ENCODE assay signal across 34 cellular contexts in the genomic region with DNA sequence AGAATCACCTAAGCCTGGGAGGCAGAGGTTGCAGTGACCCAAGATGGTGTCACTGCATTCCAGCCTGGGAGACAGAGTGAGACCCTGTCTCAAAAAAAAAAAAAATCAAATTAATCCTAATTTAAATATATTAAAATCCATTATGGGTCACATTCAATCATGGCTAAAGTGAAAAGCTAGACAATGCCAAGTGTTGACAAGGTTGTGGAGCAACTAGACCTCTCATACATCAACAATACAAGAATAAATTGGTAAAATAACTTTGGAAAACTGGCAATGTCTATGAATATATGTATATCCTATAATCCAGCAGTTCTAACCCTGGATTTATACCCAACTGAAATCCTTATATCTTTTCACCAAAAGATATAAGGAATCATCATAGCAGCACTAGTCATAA. TPM values are rescaled to one million over a fixed set of nuclear protein-coding genes. Genes with fewer than 3 reads are reported as not detected.
DNase-seq lines count a peak whose midpoint lies in the region; ATAC-seq, FAIRE-seq and TF ChIP-seq lines count a peak whose summit lies in the region.
"Had no signal": no experiment of that assay in that cellular context is flagged by ENCODE, and none has a peak within 500 bp of the region (broad histone marks: within the 10 kb centered on the region; RNA-seq: fewer than 3 reads in every experiment).

No MANE protein-coding gene starts in this region.

- POLR2A ChIA-PET in HepG2 (lab: Yijun Ruan, JAX) (no interaction called here), A549 (lab: Yijun Ruan, JAX) (no interaction called here), K562 (lab: Yijun Ruan, JAX) (interaction anchor here (0.8 kb wide), 1 partner anchor 18 kb away, joined by 3 read pairs; no protein-coding TSS in a partner anchor)

- H3K27ac ChIP-seq in HepG2 (ENCODE audit: extremely low read length, insufficient read depth, low read length) (no peak overlapping the region), right lobe of liver (no peak overlapping the region), A549 (no peak overlapping the region), K562 (ENCODE audit: extremely low read depth, low read depth, low read length) (no peak overlapping the region), ovary (no peak overlapping the region)
- H3K27ac ChIP-seq: 22Rv1; BLaER1; BLaER1 treated with 17β-estradiol and CSF1 and Interleukin-3, amounts not matched to agents 10 nM and 100 nM; C4-2B had no signal

- CTCF ChIA-PET in HepG2 (lab: Yijun Ruan, JAX; ENCODE audit: low intra/inter-chr PET ratio, low total read pairs) = no interaction called here
- CTCF ChIA-PET in A549 (lab: Yijun Ruan, JAX) = interaction anchor here (1.1 to 1.3 kb wide), 4 partner anchors 14 to 85 kb away, joined by 3 to 6 read pairs (median 4); no protein-coding TSS in a partner anchor
- CTCF ChIA-PET in K562 (lab: Yijun Ruan, JAX; ENCODE audit: low intra/inter-chr PET ratio) = no interaction called here

- TF ChIP-seq POLR2A in HepG2 (IDR thresholded peaks at IDR 0.05; ENCODE audit: insufficient read depth in 1 of 2, low read depth in 2 of 2, low read length in 2 of 2) = no peak
- TF ChIP-seq POLR2A in right lobe of liver (IDR thresholded peaks at IDR 0.05) = no peak
- no peak for TF ChIP-seq POLR2A in A549 (IDR thresholded peaks at IDR 0.05; ENCODE audit: low read length)
- TF ChIP-seq POLR2A in K562 (conservative IDR thresholded peaks at IDR 0.05) = no peak
- no peak for TF ChIP-seq POLR2A in ovary (IDR thresholded peaks at IDR 0.05)

- ATAC-seq in HepG2 = no peak
- ATAC-seq in right lobe of liver = no peak
- no peak for ATAC-seq in A549
- no peak for ATAC-seq in K562
- no peak for ATAC-seq in HG03457 (IDR thresholded peaks at IDR 0.05; ENCODE audit: unreplicated experiment)
- ATAC-seq: CD8-positive, alpha-beta T cell had no signal

- no peaks in the 10 kb centered on the region for H3K9me1 ChIP-seq in K562 (ENCODE audit: control insufficient read depth, insufficient read depth, low read length)

- BruUV-seq in HepG2 (replicated peaks; lab: Mats Ljungman, UMichigan) (no TSS peak), K562 (replicated peaks; lab: Mats Ljungman, UMichigan) (no TSS peak)

- H4K20me1 ChIP-seq in HepG2 (ENCODE audit: insufficient read depth, low read length) = no peaks in the 10 kb centered on the region
- H4K20me1 ChIP-seq in K562 (replicated peaks; ENCODE audit: control insufficient read depth, insufficient read depth, low read length) = no peaks in the 10 kb centered on the region
- H4K20me1 ChIP-seq: BLaER1; BLaER1 treated with 17β-estradiol and CSF1 and Interleukin-3, amounts not matched to agents 10 nM and 100 nM had no signal

- TF ChIP-seq RAD21 in HepG2 (CRISPR knock-in tag; IDR thresholded peaks at IDR 0.05) (no peak), A549 (conservative IDR thresholded peaks at IDR 0.05 in 1 of 2, IDR thresholded peaks at IDR 0.05 in 1 of 2) (no peak), K562 (CRISPR knock-in tag; conservative IDR thresholded peaks at IDR 0.05 in 1 of 2, IDR thresholded peaks at IDR 0.05 in 1 of 2) (no peak)

- H2AFZ ChIP-seq in HepG2 (ENCODE audit: low read length) = no peak overlapping the region
- H2AFZ ChIP-seq in K562 (ENCODE audit: low read depth, low read length) = no peak overlapping the region

- H3K27me3 ChIP-seq in HepG2 (ENCODE audit: control insufficient read depth in 1 of 2, insufficient read depth in 2 of 2, low read length in 2 of 2) = no peaks in the 10 kb centered on the region
- no peaks in the 10 kb centered on the region for H3K27me3 ChIP-seq in right lobe of liver
- no peaks in the 10 kb centered on the region; a peak in 1 of 5 replicates for H3K27me3 ChIP-seq in K562 (ENCODE audit: control insufficient read depth in 2 of 2, insufficient read depth in 2 of 2, low read length in 2 of 2)
- no peaks in the 10 kb centered on the region for H3K27me3 ChIP-seq in ovary
- H3K27me3 ChIP-seq: BE2C; BLaER1; BLaER1 treated with 17β-estradiol and CSF1 and Interleukin-3, amounts not matched to agents 10 nM and 100 nM had no signal

- in situ Hi-C loops in HepG2 (cut with HindIII; ENCODE audit: extremely low pct_ligation_motif_present, low pct_unique_long_range_greater_than_20kb) = no loop called here
- in situ Hi-C loops in K562 (cut with MboI) = no loop called here

- H3K4me2 ChIP-seq in HepG2 (ENCODE audit: low read depth, low read length) (no peak overlapping the region), A549 (no peak overlapping the region), K562 (ENCODE audit: insufficient read depth, low read length) (no peak overlapping the region)
- H3K4me2 ChIP-seq: BLaER1; BLaER1 treated with 17β-estradiol and CSF1 and Interleukin-3, amounts not matched to agents 10 nM and 100 nM had no signal

- H3K4me3 ChIP-seq in HepG2 (replicated peaks in 1 of 3; ENCODE audit: insufficient read depth in 1 of 3, low read depth in 2 of 3, low read length in 3 of 3) (no peak overlapping the region), right lobe of liver (no peak overlapping the region), A549 (no peak overlapping the region), K562 (no peak overlapping the region), ovary (no peak overlapping the region)
- H3K4me3 ChIP-seq: BLaER1; BLaER1 treated with 17β-estradiol and CSF1 and Interleukin-3, amounts not matched to agents 10 nM and 100 nM had no signal

- intact Hi-C loops in HepG2 (cut with micrococcal nuclease; ENCODE audit: unreplicated experiment) = no loop called here
- intact Hi-C loops in right lobe of liver (cut with DNase I) = no loop called here
- intact Hi-C loops in K562 (cut with micrococcal nuclease) = no loop called here
- intact Hi-C loops in ovary (cut with DNase I) = no loop called here

- H3K9me3 ChIP-seq in HepG2 (ENCODE audit: low read length) = peaks cover 8% of the 10 kb centered on the region
- H3K9me3 ChIP-seq in right lobe of liver = peaks cover 0 to 5% (median 0%) of the 10 kb centered on the region in 4 donors
- peaks cover 21% of the 10 kb centered on the region; the same call in 2 of the 3 replicates for H3K9me3 ChIP-seq in A549
- no peaks in the 10 kb centered on the region; the same call in 1 of the 2 replicates for H3K9me3 ChIP-seq in K562 (replicated peaks; ENCODE audit: control insufficient read depth, insufficient read depth, low read depth, low read length)
- H3K9me3 ChIP-seq in ovary = no peaks in the 10 kb centered on the region
- H3K9me3 ChIP-seq: BE2C had no signal

- no peaks in the 10 kb centered on the region for H3K36me3 ChIP-seq in HepG2 (replicated peaks in 1 of 2; ENCODE audit: control insufficient read depth in 1 of 2, insufficient read depth in 2 of 2, low read length in 2 of 2)
- H3K36me3 ChIP-seq in right lobe of liver = no peaks in the 10 kb centered on the region
- no peaks in the 10 kb centered on the region for H3K36me3 ChIP-seq in K562 (ENCODE audit: control insufficient read depth, insufficient read depth, low read length)
- no peaks in the 10 kb centered on the region for H3K36me3 ChIP-seq in ovary
- H3K36me3 ChIP-seq: BE2C; BLaER1; BLaER1 treated with 17β-estradiol and CSF1 and Interleukin-3, amounts not matched to agents 10 nM and 100 nM had no signal

- no peak for FAIRE-seq in HepG2 (lab: Jason Lieb, UNC)
- FAIRE-seq in A549 (lab: Jason Lieb, UNC) = no peak
- FAIRE-seq in K562 (lab: Jason Lieb, UNC) = no peak
- FAIRE-seq: A204.1, D721Med, G401.6 had no signal

- H3K79me2 ChIP-seq in HepG2 (ENCODE audit: insufficient read depth, low read length) (no peaks in the 10 kb centered on the region), K562 (ENCODE audit: control insufficient read depth, insufficient read depth, low read length) (no peaks in the 10 kb centered on the region)

- H3K9ac ChIP-seq in HepG2 (ENCODE audit: insufficient read depth, low read depth, low read length) (no peak overlapping the region), K562 (ENCODE audit: insufficient read depth in 1 of 2, low read depth in 2 of 2, low read length in 2 of 2) (no peak overlapping the region)
- H3K9ac ChIP-seq: BLaER1; BLaER1 treated with 17β-estradiol and CSF1 and Interleukin-3, amounts not matched to agents 10 nM and 100 nM had no signal

- no peak for TF ChIP-seq CTCF in HepG2 (CRISPR knock-in tag; IDR thresholded peaks at IDR 0.05)
- no peak for TF ChIP-seq CTCF in right lobe of liver (IDR thresholded peaks at IDR 0.05)
- no peak for TF ChIP-seq CTCF in A549 (IDR thresholded peaks at IDR 0.05)
- TF ChIP-seq CTCF in K562 (IDR thresholded peaks at IDR 0.05 in 2 of 3, conservative IDR thresholded peaks at IDR 0.05 in 1 of 3; ENCODE audit: insufficient read depth in 2 of 3, low read depth in 1 of 3, low read length in 3 of 3) = no peak
- TF ChIP-seq CTCF in ovary (IDR thresholded peaks at IDR 0.05) = no peak

- DNase-seq in DMS53 (lab: John Stamatoyannopoulos, UW) (peak; percentile 2), DMS53 treated with DMSO at 0.1 percent for 48 hours (lab: John Stamatoyannopoulos, UW; ENCODE audit: unreplicated experiment) (no peak), HepG2 (ENCODE audit: low spot score) (no peak), right lobe of liver (no peak), A549 (ENCODE audit: low read depth in 1 of 2, low spot score in 1 of 2) (no peak), K562 (ENCODE audit: extremely low read depth in 1 of 4, low spot score in 3 of 4) (no peak), ovary (no peak)
- DNase-seq: 8988T; ACHN; AML-193; BE2C; C1 segment of cervical spinal cord; Caco-2; Calu3; CD4-positive, alpha-beta memory T cell; CD4-positive, alpha-beta T cell; CD4-positive, CD25-positive, alpha-beta regulatory T cell; CD8-positive, alpha-beta memory T cell; CD8-positive, alpha-beta T cell; COR-L47; DMS 273 treated with DMSO at 0.1 percent for 48 hours; DMS153; DMS79; DMS79 treated with DMSO at 0.1 percent for 48 hours; DND-41; EL had no signal

- TF ChIP-seq EP300 in HepG2 (IDR thresholded peaks at IDR 0.05; ENCODE audit: low read depth in 2 of 2, low read length in 2 of 2) (no peak), HepG2 (CRISPR knock-in tag; IDR thresholded peaks at IDR 0.05; ENCODE audit: borderline replicate concordance) (no peak), A549 (IDR thresholded peaks at IDR 0.05) (no peak), K562 (IDR thresholded peaks at IDR 0.05; ENCODE audit: low read length) (no peak), ovary (IDR thresholded peaks at IDR 0.05) (no peak)

- H3K4me1 ChIP-seq in HepG2 (ENCODE audit: insufficient read depth, low read length) = peaks cover 22% of the 10 kb centered on the region
- peaks cover 0 to 9% (median 3%) of the 10 kb centered on the region in 4 donors for H3K4me1 ChIP-seq in right lobe of liver
- H3K4me1 ChIP-seq in A549 = no peaks in the 10 kb centered on the region
- peaks cover 3 to 4% of the 10 kb centered on the region in 2 experiments; a peak in 1 of 5 replicates for H3K4me1 ChIP-seq in K562 (replicated peaks in 1 of 2; ENCODE audit: control insufficient read depth in 2 of 2, insufficient read depth in 2 of 2, low read length in 2 of 2)
- H3K4me1 ChIP-seq in ovary (ENCODE audit: insufficient read depth) = peaks cover 1% of the 10 kb centered on the region
- H3K4me1 ChIP-seq: BE2C; BLaER1; BLaER1 treated with 17β-estradiol and CSF1 and Interleukin-3, amounts not matched to agents 10 nM and 100 nM; Caco-2 had no signal

RNA-seq across cellular contexts. Expression of a gene that starts 23.4 kb away (rescaled TPM):
- total RNA-seq in HepG2 (2016; rRNA removed; fragmentation: Illumina TruSeq; extraction: Trizol) (110 and 119 TPM in 2 replicates), right lobe of liver (10 to 100 TPM; 39.1 to 57.5 (median 46.3) TPM), K562 (2014; rRNA removed) (73.3 and 86.1 TPM in 2 replicates), K562 (2014; rRNA removed; fragmentation: Illumina TruSeq; extraction: Trizol) (80.8 and 92.2 TPM in 2 replicates), K562 (2015; rRNA removed; fragmentation: Illumina TruSeq; extraction: Trizol) (66.2 and 70.2 TPM in 2 replicates), K562 (2021) (71.3 and 72.1 TPM in 2 replicates), ovary (100 to 1,000 TPM in 2 of 7 donors, 10 to 100 TPM in 5; 75.2 to 149 (median 96.3) TPM)
- total RNA-seq in HepG2 (2016; cell fraction: cytosol; rRNA removed; fragmentation: Illumina TruSeq; extraction: Trizol; ENCODE audit: low read depth) = 27.7 and 31.0 TPM in 2 replicates
- 103 and 118 TPM in 2 replicates for total RNA-seq in HepG2 (2016; cell fraction: insoluble cytoplasmic fraction; rRNA removed; fragmentation: Illumina TruSeq; extraction: Trizol)
- 27.3 and 34.4 TPM in 2 replicates for total RNA-seq in HepG2 (2016; cell fraction: membrane; rRNA removed; fragmentation: Illumina TruSeq; extraction: Trizol)
- 180 and 190 TPM in 2 replicates for total RNA-seq in HepG2 (2016; cell fraction: nucleus; rRNA removed; fragmentation: Illumina TruSeq; extraction: Trizol)
- polyA plus RNA-seq in HepG2 (2011; rRNA removed) (38.7 and 56.5 TPM in 2 replicates), A549 (2011; rRNA removed) (75.1 and 85.3 TPM in 2 replicates), A549 (2017; fragmentation: RNase III; extraction: RNeasy Plus Mini Kit Qiagen cat#74134 plus additional on column Dnase treatment) (77.5 to 83.0 TPM (median 77.6 TPM) in 3 replicates), K562 (2011; rRNA removed) (57.7 and 77.0 TPM in 2 replicates), K562 (2014; fragmentation: Illumina TruSeq; extraction: Trizol) (56.8 and 60.5 TPM in 2 replicates), K562 (2014; fragmentation: Nextera tagmentation; extraction: Ambion mirVana) (10 to 100 TPM; 12.0 to 18.3 TPM), K562 (2014; rRNA removed) (63.0 and 69.3 TPM in 2 replicates), ovary (10 to 100 TPM; 47.9 to 53.6 TPM)
- 38.9 and 55.1 TPM in 2 replicates for polyA plus RNA-seq in HepG2 (2011; cell fraction: cytosol; rRNA removed)
- polyA plus RNA-seq in HepG2 (2011; cell fraction: nucleus; rRNA removed) = 187 and 191 TPM in 2 replicates
- polyA plus RNA-seq in HepG2 (2012) = 70.4 and 80.6 TPM in 2 replicates
- polyA plus RNA-seq in HepG2 (2016; cell fraction: cytosol; fragmentation: Illumina TruSeq; extraction: Trizol; ENCODE audit: low read depth) = 4.2 and 4.6 TPM in 2 replicates
- 56.7 and 61.4 TPM in 2 replicates for polyA plus RNA-seq in HepG2 (2016; cell fraction: insoluble cytoplasmic fraction; fragmentation: Illumina TruSeq; extraction: Trizol; ENCODE audit: low read depth)
- 9.8 and 13.3 TPM in 2 replicates for polyA plus RNA-seq in HepG2 (2016; cell fraction: membrane; fragmentation: Illumina TruSeq; extraction: Trizol; ENCODE audit: low read depth)
- polyA plus RNA-seq in HepG2 (2016; cell fraction: nucleus; fragmentation: Illumina TruSeq; extraction: Trizol; ENCODE audit: insufficient read depth, low read depth) = 166 and 178 TPM in 2 replicates
- polyA minus RNA-seq in HepG2 (2011; rRNA and poly(A)+ RNA removed; ENCODE audit: low replicate concordance) = 27.4 and 51.2 TPM in 2 replicates
- 39.4 and 47.8 TPM in 2 replicates for polyA minus RNA-seq in HepG2 (2011; cell fraction: cytosol; rRNA and poly(A)+ RNA removed)
- 212 and 269 TPM in 2 replicates for polyA minus RNA-seq in HepG2 (2011; cell fraction: nucleus; rRNA and poly(A)+ RNA removed)
- 37.1 and 61.7 TPM in 2 replicates for polyA plus RNA-seq in A549 (2012; cell fraction: cytosol; rRNA removed)
- 50.1 and 55.6 TPM in 2 replicates for polyA plus RNA-seq in A549 (2012; cell fraction: nucleus; rRNA removed)
- polyA minus RNA-seq in A549 (2011; rRNA and poly(A)+ RNA removed) = 47.7 and 51.2 TPM in 2 replicates
- 205 and 381 TPM in 2 replicates for total RNA-seq in K562 (2011; cell fraction: chromatin; rRNA removed; ENCODE audit: low replicate concordance)
- total RNA-seq in K562 (2011; cell fraction: nucleolus; rRNA removed) = 125 and 161 TPM in 2 replicates
- 140 and 164 TPM in 2 replicates for total RNA-seq in K562 (2011; cell fraction: nucleoplasm; rRNA removed)
- 49.6 and 61.3 TPM in 2 replicates for polyA plus RNA-seq in K562 (2011; cell fraction: cytosol; rRNA removed)
- polyA plus RNA-seq in K562 (2011; cell fraction: nucleus; rRNA removed) = 98.8 and 112 TPM in 2 replicates
- polyA plus RNA-seq in K562 (2012) = 36.9 and 41.3 TPM in 2 replicates
- 181 and 188 TPM in 2 replicates for polyA minus RNA-seq in K562 (2011; rRNA and poly(A)+ RNA removed)
- 39.6 and 57.6 TPM in 2 replicates for polyA minus RNA-seq in K562 (2011; cell fraction: cytosol; rRNA and poly(A)+ RNA removed)
- 129 and 178 TPM in 2 replicates for polyA minus RNA-seq in K562 (2011; cell fraction: nucleus; rRNA and poly(A)+ RNA removed)
